1 cellular context compared by ENCODE assay signal in genomic region chr6:43977404-43978111, GRCh38.
TF ChIP-seq lines count a peak whose summit lies in the region.

No MANE protein-coding gene starts in this region.

TF ChIP-seq in GM12878, 131 proteins besides CTCF, POLR2A, EP300 and RAD21 (continued from another document and continues in another):
- 0 out of 2 replicates have a peak, but pooled peaks have one; percentile 5 for TF ChIP-seq NRF1 (conservative IDR thresholded peaks at IDR 0.05; ENCODE audit: low read depth, low read length)
- no peak for TF ChIP-seq WRNIP1 (IDR thresholded peaks at IDR 0.05; ENCODE audit: borderline replicate concordance, low read depth, low read length)
- TF ChIP-seq E2F8 (IDR thresholded peaks at IDR 0.05; ENCODE audit: low read depth, partially characterized antibody), result peak; percentile 57
- no peak for TF ChIP-seq GABPA (IDR thresholded peaks at IDR 0.05; ENCODE audit: low read depth)
- TF ChIP-seq ATF2 (IDR thresholded peaks at IDR 0.05; ENCODE audit: low read length), result peak; percentile 66; the same call in 1 of the 2 replicates
- no peak for TF ChIP-seq CEBPB (IDR thresholded peaks at IDR 0.05; ENCODE audit: borderline replicate concordance in 1 of 2, low read depth in 2 of 2, low read length in 2 of 2)
- TF ChIP-seq NR2F1 (conservative IDR thresholded peaks at IDR 0.05), result peak; percentile 92
- TF ChIP-seq BACH1 (IDR thresholded peaks at IDR 0.05; ENCODE audit: borderline replicate concordance), result peak; percentile 98
- TF ChIP-seq RB1 (IDR thresholded peaks at IDR 0.05; ENCODE audit: borderline replicate concordance), result peak; percentile 22; the same call in 1 of the 2 replicates
- peak; percentile 93; the same call in 1 of the 2 replicates for TF ChIP-seq ZBED1 (IDR thresholded peaks at IDR 0.05; ENCODE audit: borderline replicate concordance)
- peak; percentile 98 to 99 for TF ChIP-seq IKZF2 (IDR thresholded peaks at IDR 0.05)
- peak; percentile 68; the same call in 1 of the 2 replicates for TF ChIP-seq FOXK2 (IDR thresholded peaks at IDR 0.05)
- TF ChIP-seq REST (IDR thresholded peaks at IDR 0.05; ENCODE audit: low read depth, low read length), result no peak
- TF ChIP-seq ZNF687 (IDR thresholded peaks at IDR 0.05), result peak; percentile 92; the same call in 1 of the 2 replicates
- TF ChIP-seq RAD51 (IDR thresholded peaks at IDR 0.05), result peak; percentile 28; the same call in 1 of the 2 replicates
- 0 out of 2 replicates have a peak, but pooled peaks have one; percentile 59 for TF ChIP-seq CBX5 (IDR thresholded peaks at IDR 0.05; ENCODE audit: low read depth)
- TF ChIP-seq NFIC (IDR thresholded peaks at IDR 0.05; ENCODE audit: low read depth, low read length), result peak; percentile 57; the same call in 1 of the 2 replicates
- TF ChIP-seq SMC3 (IDR thresholded peaks at IDR 0.05; ENCODE audit: borderline replicate concordance, low read length), result peak; percentile 18; the same call in 1 of the 2 replicates
- no peak for TF ChIP-seq KLF5 (IDR thresholded peaks at IDR 0.05; ENCODE audit: partially characterized antibody)
- TF ChIP-seq BCL11A (IDR thresholded peaks at IDR 0.05; ENCODE audit: low read depth, low read length), result peak; percentile 65
- peak; percentile 24; the same call in 1 of the 2 replicates for TF ChIP-seq ZNF24 (IDR thresholded peaks at IDR 0.05)
- no peak for TF ChIP-seq ZNF274 (IDR thresholded peaks at IDR 0.05; ENCODE audit: insufficient read depth, insufficient read length)
- peak; percentile 61; the same call in 1 of the 2 replicates for TF ChIP-seq CREM (IDR thresholded peaks at IDR 0.05; ENCODE audit: low read depth)
- TF ChIP-seq PKNOX1 (IDR thresholded peaks at IDR 0.05), result peak; percentile 63; the same call in 1 of the 2 replicates
- TF ChIP-seq LARP7 (IDR thresholded peaks at IDR 0.05), result peak; percentile 44
- no peak for TF ChIP-seq EGR1 (IDR thresholded peaks at IDR 0.05; ENCODE audit: borderline replicate concordance in 1 of 2, low read depth in 2 of 2, low read length in 2 of 2)
- no peak for TF ChIP-seq ETV6 (conservative IDR thresholded peaks at IDR 0.05 in 1 of 2, IDR thresholded peaks at IDR 0.05 in 1 of 2; ENCODE audit: borderline replicate concordance in 1 of 2, low read depth in 1 of 2)
- no peak for TF ChIP-seq STAT3 (IDR thresholded peaks at IDR 0.05; ENCODE audit: low read depth, low read length)
- TF ChIP-seq GATAD2B (conservative IDR thresholded peaks at IDR 0.05; ENCODE audit: low read depth), result peak; percentile 96
- TF ChIP-seq IRF4 (IDR thresholded peaks at IDR 0.05; ENCODE audit: low read depth, low read length), result peak; percentile 77
- peak; percentile 78 for TF ChIP-seq SKIL (IDR thresholded peaks at IDR 0.05; ENCODE audit: low read depth, poor library complexity, severe bottlenecking)
- TF ChIP-seq YY1 (IDR thresholded peaks at IDR 0.05; ENCODE audit: low read depth, low read length), result peak; percentile 72; the same call in 1 of the 2 replicates
- no peak for TF ChIP-seq HDAC6 (IDR thresholded peaks at IDR 0.05; ENCODE audit: unreplicated experiment)
- peak; percentile 98 for TF ChIP-seq RUNX3 (IDR thresholded peaks at IDR 0.05; ENCODE audit: low read length)
- peak; percentile 57; the same call in 1 of the 2 replicates for TF ChIP-seq TCF12 (IDR thresholded peaks at IDR 0.05; ENCODE audit: low read depth, low read length)
- TF ChIP-seq SMARCA5 (IDR thresholded peaks at IDR 0.05), result peak; percentile 66
- TF ChIP-seq POU2F2 (IDR thresholded peaks at IDR 0.05; ENCODE audit: borderline replicate concordance, low read depth, low read length), result peak; percentile 75; the same call in 2 of the 3 replicates
- TF ChIP-seq SP1 (IDR thresholded peaks at IDR 0.05; ENCODE audit: low read depth, low read length), result peak; percentile 38
- TF ChIP-seq MEF2A (IDR thresholded peaks at IDR 0.05; ENCODE audit: insufficient read depth, low read depth, low read length), result 0 out of 2 replicates have a peak, but pooled peaks have one; percentile 22
- peak; percentile 88 for TF ChIP-seq ATF7 (IDR thresholded peaks at IDR 0.05; ENCODE audit: low read depth)
- no peak for TF ChIP-seq ASH2L (IDR thresholded peaks at IDR 0.05; ENCODE audit: borderline replicate concordance, low read depth)
- no peak; the same call in 1 of the 2 replicates for TF ChIP-seq USF2 (IDR thresholded peaks at IDR 0.05; ENCODE audit: borderline replicate concordance, low read depth, low read length)
- TF ChIP-seq HDGF (IDR thresholded peaks at IDR 0.05), result peak; percentile 83
- TF ChIP-seq MEF2B (IDR thresholded peaks at IDR 0.05; ENCODE audit: partially characterized antibody, poor library complexity, severe bottlenecking), result peak; percentile 97
- TF ChIP-seq BCL3 (IDR thresholded peaks at IDR 0.05; ENCODE audit: borderline replicate concordance, insufficient read depth, low read depth, low read length, poor library complexity, severe bottlenecking), result peak; percentile 31
- no peak for TF ChIP-seq MTA3 (IDR thresholded peaks at IDR 0.05; ENCODE audit: borderline replicate concordance, low read length)
- TF ChIP-seq PAX5 (IDR thresholded peaks at IDR 0.05; ENCODE audit: borderline replicate concordance, low read depth, low read length), result peak; percentile 83
- peak; percentile 50; the same call in 1 of the 2 replicates for TF ChIP-seq CREB1 (IDR thresholded peaks at IDR 0.05; ENCODE audit: low read depth)
- peak; percentile 68 for TF ChIP-seq BMI1 (IDR thresholded peaks at IDR 0.05; ENCODE audit: borderline replicate concordance)
- no peak for TF ChIP-seq TAF1 (IDR thresholded peaks at IDR 0.05; ENCODE audit: borderline replicate concordance, low read depth, low read length)
